ENCODE assay signal across 8 cellular contexts in genomic region chr5:179836225-179837019, GRCh38. TPM values are rescaled to one million over a fixed set of nuclear protein-coding genes. Genes with fewer than 3 reads are reported as not detected.
DNase-seq lines count a peak whose midpoint lies in the region; ATAC-seq and TF ChIP-seq lines count a peak whose summit lies in the region.

No MANE protein-coding gene starts in this region.

- no peaks in the 10 kb centered on the region for H3K27me3 Mint-ChIP-seq in T-helper 17 cell

- H3K27ac ChIP-seq in colonic mucosa: peak overlapping the region; percentile 16
- peak overlapping the region; percentile 43 for H3K27ac ChIP-seq in rectal smooth muscle tissue (ENCODE audit: low read depth, low read length)

- intact Hi-C loops in colonic mucosa (cut with DNase I): no loop called here

- H3K27me3 ChIP-seq in colonic mucosa (no peaks in the 10 kb centered on the region), rectal smooth muscle tissue (ENCODE audit: control insufficient read depth, insufficient read depth, low read length) (no peaks in the 10 kb centered on the region)

- H3K4me1 ChIP-seq in colonic mucosa (no peaks in the 10 kb centered on the region), rectal smooth muscle tissue (ENCODE audit: control insufficient read depth, insufficient read depth, low read length) (no peaks in the 10 kb centered on the region)

- H3K36me3 Mint-ChIP-seq in T-helper 17 cell (ENCODE audit: low read depth): peaks cover 8% of the 10 kb centered on the region

- peaks cover 18% of the 10 kb centered on the region for H3K4me1 Mint-ChIP-seq in T-helper 17 cell

- H3K9me3 ChIP-seq in T-helper 17 cell (ENCODE audit: control insufficient read depth, low read length, poor library complexity, severe bottlenecking) (no peaks in the 10 kb centered on the region), colonic mucosa (no peaks in the 10 kb centered on the region)

- H3K27ac Mint-ChIP-seq in T-helper 17 cell: peak overlapping the region; percentile 96

- H3K4me3 Mint-ChIP-seq in T-helper 17 cell: peak overlapping the region; percentile 82

- peak in 2 of 3 donors; percentile 30 to 38 for DNase-seq in T-helper 17 cell
- DNase-seq in colonic mucosa: no peak
- DNase-seq in middle frontal gyrus (ENCODE audit: extremely low spot score, low spot score): no peak
- DNase-seq in NCI-H1417 (lab: John Stamatoyannopoulos, UW): no peak

- H3K4me3 ChIP-seq in colonic mucosa (no peak overlapping the region), rectal smooth muscle tissue (ENCODE audit: low read length) (no peak overlapping the region)

- H3K36me3 ChIP-seq in colonic mucosa (peaks cover 28% of the 10 kb centered on the region), rectal smooth muscle tissue (ENCODE audit: control insufficient read depth, insufficient read depth, low read length) (peaks cover 46% of the 10 kb centered on the region)

- no peak for TF ChIP-seq CTCF in colonic mucosa (IDR thresholded peaks at IDR 0.05)

- ATAC-seq in GM21529 (IDR thresholded peaks at IDR 0.05; ENCODE audit: unreplicated experiment) (peak; percentile 50), T-helper 17 cell (peak; percentile 79), GM18519 (IDR thresholded peaks at IDR 0.05; ENCODE audit: low FRiP score, unreplicated experiment) (no peak), GM18873 (IDR thresholded peaks at IDR 0.05; ENCODE audit: low FRiP score, unreplicated experiment) (no peak)

- H3K9ac ChIP-seq in colonic mucosa (ENCODE audit: low read depth in 2 of 2, low read length in 2 of 2) (no peak overlapping the region), rectal smooth muscle tissue (ENCODE audit: low read length) (no peak overlapping the region)

RNA-seq across cellular contexts. Expression of gene SQSTM1, which starts 15.7 kb away (rescaled TPM):
- total RNA-seq in T-helper 17 cell (100 to 1,000 TPM; 446 to 548 TPM), colonic mucosa (100 to 1,000 TPM; 262 to 388 TPM)

RNA-seq across cellular contexts. Expression of gene MRNIP, which starts 22.2 kb away (rescaled TPM):
- total RNA-seq in T-helper 17 cell: 10 to 100 TPM; 32.5 to 36.8 TPM
- total RNA-seq in colonic mucosa: 10 to 100 TPM in 1 of 2 donors, 1 to 10 TPM in 1; 8.6 to 17.5 TPM

RNA-seq across cellular contexts. Expression of gene MGAT4B, which starts 29.8 kb away (rescaled TPM):
- total RNA-seq in T-helper 17 cell (100 to 1,000 TPM; 137 to 168 TPM), colonic mucosa (100 to 1,000 TPM; 332 to 540 TPM)

RNA-seq across cellular contexts. Expression of gene LTC4S, which starts 42.6 kb away (rescaled TPM):
- total RNA-seq in T-helper 17 cell (1 to 10 TPM; 6.4 to 6.8 TPM), colonic mucosa (1 to 10 TPM; 5.3 to 5.4 TPM)

Comparison
In these comparisons a context has a peak if more than half of its experiments do, and no peak if none do; other contexts are left out.
1. ATAC-seq: peak in GM21529 (single experiment) and T-helper 17 cell (single experiment); none in GM18519 (single experiment) and GM18873 (single experiment).
2. DNase-seq: peak in T-helper 17 cell (2 of 3); none in colonic mucosa (single experiment), middle frontal gyrus (single experiment) and NCI-H1417 (0 of 3).